8 cellular contexts compared by ENCODE assay signal in genomic region chr18:76374330-76375281, GRCh38.
DNase-seq lines count a peak whose midpoint lies in the region; ATAC-seq lines count a peak whose summit lies in the region.

No MANE protein-coding gene starts in this region.

- H3K4me3 Mint-ChIP-seq in activated T-helper 17 cell treated with anti-CD3 and anti-CD28 coated beads, Interleukin-2, amount 50 U/mL, for 72 hours: peak overlapping the region; percentile 77

- H3K27me3 Mint-ChIP-seq in activated T-helper 17 cell treated with anti-CD3 and anti-CD28 coated beads, Interleukin-2, amount 50 U/mL, for 72 hours: no peaks in the 10 kb centered on the region

- no peak overlapping the region for H3K23ac ChIP-seq in trophoblast cell (ENCODE audit: low read length)

- peak; percentile 69 for ATAC-seq in HG03097 (IDR thresholded peaks at IDR 0.05; ENCODE audit: low FRiP score, unreplicated experiment)
- peak; percentile 67 for ATAC-seq in activated T-helper 17 cell treated with anti-CD3 and anti-CD28 coated beads, Interleukin-2, amount 50 U/mL, for 72 hours (replicated peaks)

- H3K4ac ChIP-seq in trophoblast cell (ENCODE audit: low read depth, low read length): no peak overlapping the region

- H3K9ac ChIP-seq in trophoblast cell (ENCODE audit: low read length): no peak overlapping the region

- H3K27ac ChIP-seq in trophoblast cell (ENCODE audit: low read depth, low read length): no peak overlapping the region

- no peak overlapping the region for H2BK12ac ChIP-seq in trophoblast cell (ENCODE audit: low read length)

- peaks cover 42% of the 10 kb centered on the region for H3K36me3 Mint-ChIP-seq in activated T-helper 17 cell treated with anti-CD3 and anti-CD28 coated beads, Interleukin-2, amount 50 U/mL, for 72 hours (ENCODE audit: low read depth)

- H4K91ac ChIP-seq in trophoblast cell (ENCODE audit: low read depth, low read length): no peak overlapping the region

- no peak overlapping the region for H2BK5ac ChIP-seq in trophoblast cell (ENCODE audit: low read depth, low read length, poor library complexity)

- H2AFZ ChIP-seq in trophoblast cell (ENCODE audit: insufficient read depth, low read length, poor library complexity): no peak overlapping the region

- no peaks in the 10 kb centered on the region for H3K9me3 ChIP-seq in trophoblast cell (ENCODE audit: insufficient read depth, low read depth, low read length)
- H3K9me3 ChIP-seq in HAP-1: no peaks in the 10 kb centered on the region

- H3K9me3 Mint-ChIP-seq in activated T-helper 17 cell treated with anti-CD3 and anti-CD28 coated beads, Interleukin-2, amount 50 U/mL, for 72 hours: peaks cover 5% of the 10 kb centered on the region

- H3K18ac ChIP-seq in trophoblast cell (ENCODE audit: low read length): no peak overlapping the region

- no peak overlapping the region for H4K8ac ChIP-seq in trophoblast cell (ENCODE audit: low read depth, low read length)

- no peaks in the 10 kb centered on the region for H3K79me2 ChIP-seq in trophoblast cell (ENCODE audit: control insufficient read depth, insufficient read depth, low read length, poor library complexity)

- no peak overlapping the region for H2BK120ac ChIP-seq in trophoblast cell (ENCODE audit: insufficient read depth, low read length, poor library complexity)

- peaks cover 17 to 25% of the 10 kb centered on the region in 2 experiments for H3K36me3 ChIP-seq in trophoblast cell (ENCODE audit: control insufficient read depth in 1 of 2, insufficient read depth in 2 of 2, low read length in 2 of 2)
- peaks cover 17% of the 10 kb centered on the region for H3K36me3 ChIP-seq in HAP-1 (replicated peaks)

- peak; percentile 22 for DNase-seq in activated effector memory CD4-positive, alpha-beta T cell treated with Interleukin-2 at 50 U/mL for 16 hours
- no peak for DNase-seq in activated effector memory CD4-positive, alpha-beta T cell treated with anti-CD3 and anti-CD28 coated beads, Interleukin-2, amount 50 U/mL, for 16 hours
- no peak for DNase-seq in trophoblast cell
- DNase-seq in HAP-1 (ENCODE audit: low spot score in 2 of 2): no peak
- DNase-seq in NCI-H2227 treated with DMSO at 0.1 percent for 48 hours (lab: John Stamatoyannopoulos, UW): no peak
- no peak for DNase-seq in posterior cingulate gyrus

- H3K27ac Mint-ChIP-seq in activated T-helper 17 cell treated with anti-CD3 and anti-CD28 coated beads, Interleukin-2, amount 50 U/mL, for 72 hours: peak overlapping the region; percentile 97

- H3K4me3 ChIP-seq in trophoblast cell (ENCODE audit: low read depth, low read length) (no peak overlapping the region), HAP-1 (no peak overlapping the region)

- peaks cover 44% of the 10 kb centered on the region for H3K4me1 Mint-ChIP-seq in activated T-helper 17 cell treated with anti-CD3 and anti-CD28 coated beads, Interleukin-2, amount 50 U/mL, for 72 hours

- intact Hi-C loops in posterior cingulate gyrus (cut with DNase I): no loop called here

- no peak overlapping the region for H3K4me2 ChIP-seq in trophoblast cell (ENCODE audit: low read length)

- no peaks in the 10 kb centered on the region for H3K27me3 ChIP-seq in trophoblast cell (ENCODE audit: insufficient read depth, low read length)
- no peaks in the 10 kb centered on the region for H3K27me3 ChIP-seq in HAP-1 (ENCODE audit: low read depth)

- H3K79me1 ChIP-seq in trophoblast cell (ENCODE audit: low read length): no peaks in the 10 kb centered on the region

- H3K14ac ChIP-seq in trophoblast cell (ENCODE audit: low read length): no peak overlapping the region

- H2AK5ac ChIP-seq in trophoblast cell (ENCODE audit: low read length): no peak overlapping the region

- WGBS in trophoblast cell (ENCODE audit: extremely low coverage, insufficient coverage, insufficient read length): no CpG with 5 or more reads among the region's 12 CpGs

- in situ Hi-C loops in HAP-1 (cut with MboI; ENCODE audit: low sequenced_read_pairs): loop anchor here (25.0 kb wide), 1 partner anchor 1737 kb away; no protein-coding TSS in a partner anchor

- H3K4me1 ChIP-seq in trophoblast cell (ENCODE audit: control insufficient read depth in 1 of 2, insufficient read depth in 2 of 2, low read length in 2 of 2) (no peaks in the 10 kb centered on the region), HAP-1 (no peaks in the 10 kb centered on the region)

- no peak overlapping the region for H4K12ac ChIP-seq in trophoblast cell (ENCODE audit: low read depth, low read length)
